In genomic region chrX:1554469-1555210, GRCh38 we compare ENCODE assay signal across 14 cellular contexts. TPM values are rescaled to one million over a fixed set of nuclear protein-coding genes. Genes with fewer than 3 reads are reported as not detected.
DNase-seq lines count a peak whose midpoint lies in the region; ATAC-seq and TF ChIP-seq lines count a peak whose summit lies in the region.
"Had no signal": no experiment of that assay in that cellular context is flagged by ENCODE, and none has a peak within 500 bp of the region (broad histone marks: within the 10 kb centered on the region; RNA-seq: fewer than 3 reads in every experiment).

No MANE protein-coding gene starts in this region.

- no peak for TF ChIP-seq CTCF in Peyer's patch (IDR thresholded peaks at IDR 0.05)

- H3K36me3 Mint-ChIP-seq in CD8-positive, alpha-beta memory T cell, result peaks cover 1 to 16% (median 6%) of the 10 kb centered on the region in 3 donors
- peaks cover 6 to 24% (median 13%) of the 10 kb centered on the region in 3 donors for H3K36me3 Mint-ChIP-seq in naive thymus-derived CD8-positive, alpha-beta T cell

- H3K27me3 Mint-ChIP-seq in CD8-positive, alpha-beta memory T cell, result no peaks in the 10 kb centered on the region
- H3K27me3 Mint-ChIP-seq in naive thymus-derived CD8-positive, alpha-beta T cell, result no peaks in the 10 kb centered on the region

- H3K27ac ChIP-seq in CD8-positive, alpha-beta memory T cell (ENCODE audit: low read depth, low read length), result peak overlapping the region; percentile 60
- peak overlapping the region in 2 of 4 donors; percentile 55 to 72 for H3K27ac ChIP-seq in Peyer's patch
- H3K27ac ChIP-seq: C4-2B, SJSA1 had no signal

- peaks cover 4 to 11% (median 7%) of the 10 kb centered on the region in 5 donors for H3K9me3 Mint-ChIP-seq in CD8-positive, alpha-beta memory T cell
- H3K9me3 Mint-ChIP-seq in naive thymus-derived CD8-positive, alpha-beta T cell, result peaks cover 2 to 45% (median 23%) of the 10 kb centered on the region in 9 donors

- no peaks in the 10 kb centered on the region for H3K27me3 ChIP-seq in CD8-positive, alpha-beta memory T cell (ENCODE audit: insufficient read depth, low read length, poor library complexity, severe bottlenecking)
- H3K27me3 ChIP-seq in Peyer's patch, result no peaks in the 10 kb centered on the region
- H3K27me3 ChIP-seq: SJSA1 had no signal

- H3K4me3 Mint-ChIP-seq in CD8-positive, alpha-beta memory T cell, result peak overlapping the region; percentile 49 to 78 (median 75)
- H3K4me3 Mint-ChIP-seq in naive thymus-derived CD8-positive, alpha-beta T cell, result peak overlapping the region; percentile 47 to 84 (median 76)
- H3K4me3 Mint-ChIP-seq: GM23338 had no signal

- H3K9me3 ChIP-seq in CD8-positive, alpha-beta memory T cell (ENCODE audit: low read length), result peaks cover 11% of the 10 kb centered on the region
- H3K9me3 ChIP-seq in Peyer's patch, result no peaks in the 10 kb centered on the region
- H3K9me3 ChIP-seq: SJSA1 had no signal

- ATAC-seq in naive thymus-derived CD8-positive, alpha-beta T cell, result peak; percentile 97 to 98
- ATAC-seq in GM18861 (IDR thresholded peaks at IDR 0.05; ENCODE audit: unreplicated experiment) (no peak), HG02938 (IDR thresholded peaks at IDR 0.05; ENCODE audit: unreplicated experiment) (no peak), HG02678 (IDR thresholded peaks at IDR 0.05; ENCODE audit: unreplicated experiment) (no peak)
- ATAC-seq: GM23338 had no signal

- H3K4me1 Mint-ChIP-seq in CD8-positive, alpha-beta memory T cell, result peaks cover 56 to 71% (median 62%) of the 10 kb centered on the region in 3 donors
- H3K4me1 Mint-ChIP-seq in naive thymus-derived CD8-positive, alpha-beta T cell, result peaks cover 34 to 81% (median 69%) of the 10 kb centered on the region in 4 donors
- H3K4me1 Mint-ChIP-seq: GM23338 had no signal

- H3K4me3 ChIP-seq in CD8-positive, alpha-beta memory T cell (ENCODE audit: low read length), result peak overlapping the region; percentile 55
- no peak overlapping the region for H3K4me3 ChIP-seq in Peyer's patch
- H3K4me3 ChIP-seq: GM23338, SJSA1 had no signal

- CTCF ChIA-PET in CD8-positive, alpha-beta memory T cell (lab: Charles Lee), result no interaction called here

- H3K27ac Mint-ChIP-seq in CD8-positive, alpha-beta memory T cell, result peak overlapping the region; percentile 95 to 99 (median 97)
- peak overlapping the region; percentile 94 to 100 (median 97) for H3K27ac Mint-ChIP-seq in naive thymus-derived CD8-positive, alpha-beta T cell
- H3K27ac Mint-ChIP-seq: GM23338 had no signal

- POLR2A ChIA-PET in CD8-positive, alpha-beta memory T cell (lab: Charles Lee), result no interaction called here
- POLR2A ChIA-PET in naive thymus-derived CD8-positive, alpha-beta T cell (lab: Charles Lee), result no interaction called here

- DNase-seq in CD8-positive, alpha-beta memory T cell, result peak; percentile 27 to 82 (median 78)
- DNase-seq in Peyer's patch, result peak in 2 of 3 donors; percentile 71 to 80
- peak; percentile 64 for DNase-seq in activated T-helper 1 cell treated with Interleukin-2 at 50 U/mL for 16 hours (ENCODE audit: low read depth)
- DNase-seq in naive thymus-derived CD8-positive, alpha-beta T cell, result peak; percentile 23 to 90 (median 74)
- DNase-seq in DMS 273 treated with DMSO at 0.1 percent for 48 hours (lab: John Stamatoyannopoulos, UW), result no peak
- DNase-seq: amygdala, NCI-H187 treated with DMSO at 0.1 percent for 48 hours, occipital lobe had no signal

- no peaks in the 10 kb centered on the region for H3K36me3 ChIP-seq in CD8-positive, alpha-beta memory T cell (ENCODE audit: insufficient read depth, low read length)
- H3K36me3 ChIP-seq in Peyer's patch, result no peaks in the 10 kb centered on the region
- H3K36me3 ChIP-seq: SJSA1 had no signal

- H3K4me1 ChIP-seq in CD8-positive, alpha-beta memory T cell (ENCODE audit: insufficient read depth, low read length), result peaks cover 57% of the 10 kb centered on the region
- peaks cover 0 to 8% (median 0%) of the 10 kb centered on the region in 4 donors for H3K4me1 ChIP-seq in Peyer's patch
- H3K4me1 ChIP-seq: SJSA1 had no signal

- no peak for TF ChIP-seq POLR2A in Peyer's patch (IDR thresholded peaks at IDR 0.05)

RNA-seq across cellular contexts. Expression of gene P2RY8, which starts 17.7 kb away (rescaled TPM):
- total RNA-seq in CD8-positive, alpha-beta memory T cell, result 10 to 100 TPM; 47.1 to 50.1 TPM
- polyA plus RNA-seq in CD8-positive, alpha-beta memory T cell, result 302 TPM
- total RNA-seq in Peyer's patch, result 1 to 10 TPM in 2 of 4 donors, under 1 TPM in 2; 0.35 to 5.8 (median 1.2) TPM
- total RNA-seq in naive thymus-derived CD8-positive, alpha-beta T cell, result 100 to 1,000 TPM; 131 to 132 TPM
- polyA plus RNA-seq in naive thymus-derived CD8-positive, alpha-beta T cell, result 100 to 1,000 TPM; 163 to 190 (median 169) TPM
- total RNA-seq: GM23338, SJSA1 had no signal

RNA-seq across cellular contexts. Expression of gene AKAP17A, which starts 36.8 kb away (rescaled TPM):
- 10 to 100 TPM; 73.0 to 74.5 TPM for total RNA-seq in CD8-positive, alpha-beta memory T cell
- polyA plus RNA-seq in CD8-positive, alpha-beta memory T cell, result 52.1 TPM
- total RNA-seq in Peyer's patch, result 100 to 1,000 TPM in 3 of 4 donors, 10 to 100 TPM in 1; 41.0 to 201 (median 107) TPM
- 100 to 1,000 TPM; 157 to 159 TPM for total RNA-seq in naive thymus-derived CD8-positive, alpha-beta T cell
- polyA plus RNA-seq in naive thymus-derived CD8-positive, alpha-beta T cell, result 10 to 100 TPM; 16.8 to 56.3 (median 22.8) TPM

Comparison
In these comparisons a context has a peak if more than half of its experiments do, and no peak if none do; other contexts are left out.
1. ATAC-seq: peak in naive thymus-derived CD8-positive, alpha-beta T cell (2 of 2); none in GM18861 (single experiment), HG02938 (single experiment) and HG02678 (single experiment).
2. RNA of gene P2RY8, which starts 17.7 kb away (total RNA-seq): 131 to 132 TPM in naive thymus-derived CD8-positive, alpha-beta T cell and 47.1 to 50.1 TPM in CD8-positive, alpha-beta memory T cell; 0.35 to 5.8 TPM in Peyer's patch; every median in the first group is over 4 times any median in the second.